In genomic region chr21:28884976-28885852, GRCh38 we compare ENCODE assay signal across 1 cellular context.
A peak's percentile ranks its signal among the peaks of the same experiment; 100 is the strongest.
TF ChIP-seq lines count a peak whose summit lies in the region.

No MANE protein-coding gene starts in this region.

TF ChIP-seq in WTC11, 78 proteins besides CTCF, POLR2A, EP300 and RAD21 (continued from another document and continues in another):
- TF ChIP-seq ZNF423 (CRISPR knock-in tag; IDR thresholded peaks at IDR 0.05) (no peak), SMAD4 (CRISPR knock-in tag; IDR thresholded peaks at IDR 0.05) (peak; percentile 46; the same call in 1 of the 2 replicates), AFF4 (CRISPR knock-in tag; IDR thresholded peaks at IDR 0.05; ENCODE audit: borderline replicate concordance) (no peak), GABPB1 (CRISPR knock-in tag; IDR thresholded peaks at IDR 0.05) (peak; percentile 85), NFYB (CRISPR knock-in tag; conservative IDR thresholded peaks at IDR 0.05; ENCODE audit: low read depth) (no peak), MYBL2 (CRISPR knock-in tag; IDR thresholded peaks at IDR 0.05) (peak; percentile 93), IRF1 (CRISPR knock-in tag; IDR thresholded peaks at IDR 0.05) (peak; percentile 92), SOX15 (CRISPR knock-in tag; IDR thresholded peaks at IDR 0.05) (no peak), TEAD1 (CRISPR knock-in tag; IDR thresholded peaks at IDR 0.05) (peak; percentile 97), SP1 (CRISPR knock-in tag; conservative IDR thresholded peaks at IDR 0.05) (peak; percentile 84), NR1H2 (CRISPR knock-in tag; IDR thresholded peaks at IDR 0.05) (0 out of 2 replicates have a peak, but pooled peaks have one; percentile 72), ZMAT4 (CRISPR knock-in tag; IDR thresholded peaks at IDR 0.05) (0 out of 2 replicates have a peak, but pooled peaks have one; percentile 17), JAZF1 (CRISPR knock-in tag; IDR thresholded peaks at IDR 0.05) (no peak), ZBTB21 (CRISPR knock-in tag; IDR thresholded peaks at IDR 0.05; ENCODE audit: borderline replicate concordance) (no peak), MLX (CRISPR knock-in tag; IDR thresholded peaks at IDR 0.05) (no peak), RELA (CRISPR knock-in tag; IDR thresholded peaks at IDR 0.05; ENCODE audit: borderline replicate concordance) (no peak), TEAD4 (CRISPR knock-in tag; IDR thresholded peaks at IDR 0.05) (no peak), ZNF232 (CRISPR knock-in tag; IDR thresholded peaks at IDR 0.05) (peak; percentile 97), ARID4B (CRISPR knock-in tag; IDR thresholded peaks at IDR 0.05; ENCODE audit: borderline replicate concordance) (peak; percentile 95), IRF2 (CRISPR knock-in tag; IDR thresholded peaks at IDR 0.05; ENCODE audit: borderline replicate concordance, low read depth) (no peak), ATF2 (CRISPR knock-in tag; IDR thresholded peaks at IDR 0.05; ENCODE audit: borderline replicate concordance, low read depth) (0 out of 2 replicates have a peak, but pooled peaks have one; percentile 18), NFE2L1 (CRISPR knock-in tag; IDR thresholded peaks at IDR 0.05) (peak; percentile 91), ZNF425 (CRISPR knock-in tag; conservative IDR thresholded peaks at IDR 0.05) (no peak), NR2C2 (CRISPR knock-in tag; IDR thresholded peaks at IDR 0.05) (no peak), FOXJ3 (CRISPR knock-in tag; IDR thresholded peaks at IDR 0.05; ENCODE audit: borderline replicate concordance) (no peak), ZNF317 (CRISPR knock-in tag; IDR thresholded peaks at IDR 0.05; ENCODE audit: borderline replicate concordance, low read depth) (no peak), FOXK1 (CRISPR knock-in tag; IDR thresholded peaks at IDR 0.05) (peak; percentile 90; the same call in 1 of the 2 replicates)
- TF ChIP-seq, protein P1, sequence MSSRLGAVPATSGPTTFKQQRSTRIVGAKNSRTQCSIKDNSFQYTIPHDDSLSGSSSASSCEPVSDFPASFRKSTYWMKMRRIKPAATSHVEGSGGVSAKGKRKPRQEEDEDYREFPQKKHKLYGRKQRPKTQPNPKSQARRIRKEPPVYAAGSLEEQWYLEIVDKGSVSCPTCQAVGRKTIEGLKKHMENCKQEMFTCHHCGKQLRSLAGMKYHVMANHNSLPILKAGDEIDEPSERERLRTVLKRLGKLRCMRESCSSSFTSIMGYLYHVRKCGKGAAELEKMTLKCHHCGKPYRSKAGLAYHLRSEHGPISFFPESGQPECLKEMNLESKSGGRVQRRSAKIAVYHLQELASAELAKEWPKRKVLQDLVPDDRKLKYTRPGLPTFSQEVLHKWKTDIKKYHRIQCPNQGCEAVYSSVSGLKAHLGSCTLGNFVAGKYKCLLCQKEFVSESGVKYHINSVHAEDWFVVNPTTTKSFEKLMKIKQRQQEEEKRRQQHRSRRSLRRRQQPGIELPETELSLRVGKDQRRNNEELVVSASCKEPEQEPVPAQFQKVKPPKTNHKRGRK (CRISPR knock-in tag; IDR thresholded peaks at IDR 0.05; ENCODE audit: borderline replicate concordance) = no peak
- TF ChIP-seq, protein P2, sequence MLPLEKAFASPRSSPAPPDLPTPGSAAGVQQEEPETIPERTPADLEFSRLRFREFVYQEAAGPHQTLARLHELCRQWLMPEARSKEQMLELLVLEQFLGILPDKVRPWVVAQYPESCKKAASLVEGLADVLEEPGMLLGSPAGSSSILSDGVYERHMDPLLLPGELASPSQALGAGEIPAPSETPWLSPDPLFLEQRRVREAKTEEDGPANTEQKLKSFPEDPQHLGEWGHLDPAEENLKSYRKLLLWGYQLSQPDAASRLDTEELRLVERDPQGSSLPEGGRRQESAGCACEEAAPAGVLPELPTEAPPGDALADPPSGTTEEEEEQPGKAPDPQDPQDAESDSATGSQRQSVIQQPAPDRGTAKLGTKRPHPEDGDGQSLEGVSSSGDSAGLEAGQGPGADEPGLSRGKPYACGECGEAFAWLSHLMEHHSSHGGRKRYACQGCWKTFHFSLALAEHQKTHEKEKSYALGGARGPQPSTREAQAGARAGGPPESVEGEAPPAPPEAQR (CRISPR knock-in tag; IDR thresholded peaks at IDR 0.05) = no peak
- TF ChIP-seq, protein P3, sequence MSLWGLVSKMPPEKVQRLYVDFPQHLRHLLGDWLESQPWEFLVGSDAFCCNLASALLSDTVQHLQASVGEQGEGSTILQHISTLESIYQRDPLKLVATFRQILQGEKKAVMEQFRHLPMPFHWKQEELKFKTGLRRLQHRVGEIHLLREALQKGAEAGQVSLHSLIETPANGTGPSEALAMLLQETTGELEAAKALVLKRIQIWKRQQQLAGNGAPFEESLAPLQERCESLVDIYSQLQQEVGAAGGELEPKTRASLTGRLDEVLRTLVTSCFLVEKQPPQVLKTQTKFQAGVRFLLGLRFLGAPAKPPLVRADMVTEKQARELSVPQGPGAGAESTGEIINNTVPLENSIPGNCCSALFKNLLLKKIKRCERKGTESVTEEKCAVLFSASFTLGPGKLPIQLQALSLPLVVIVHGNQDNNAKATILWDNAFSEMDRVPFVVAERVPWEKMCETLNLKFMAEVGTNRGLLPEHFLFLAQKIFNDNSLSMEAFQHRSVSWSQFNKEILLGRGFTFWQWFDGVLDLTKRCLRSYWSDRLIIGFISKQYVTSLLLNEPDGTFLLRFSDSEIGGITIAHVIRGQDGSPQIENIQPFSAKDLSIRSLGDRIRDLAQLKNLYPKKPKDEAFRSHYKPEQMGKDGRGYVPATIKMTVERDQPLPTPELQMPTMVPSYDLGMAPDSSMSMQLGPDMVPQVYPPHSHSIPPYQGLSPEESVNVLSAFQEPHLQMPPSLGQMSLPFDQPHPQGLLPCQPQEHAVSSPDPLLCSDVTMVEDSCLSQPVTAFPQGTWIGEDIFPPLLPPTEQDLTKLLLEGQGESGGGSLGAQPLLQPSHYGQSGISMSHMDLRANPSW (CRISPR knock-in tag; conservative IDR thresholded peaks at IDR 0.05; ENCODE audit: low read depth) = no peak
- TF ChIP-seq, protein P4, sequence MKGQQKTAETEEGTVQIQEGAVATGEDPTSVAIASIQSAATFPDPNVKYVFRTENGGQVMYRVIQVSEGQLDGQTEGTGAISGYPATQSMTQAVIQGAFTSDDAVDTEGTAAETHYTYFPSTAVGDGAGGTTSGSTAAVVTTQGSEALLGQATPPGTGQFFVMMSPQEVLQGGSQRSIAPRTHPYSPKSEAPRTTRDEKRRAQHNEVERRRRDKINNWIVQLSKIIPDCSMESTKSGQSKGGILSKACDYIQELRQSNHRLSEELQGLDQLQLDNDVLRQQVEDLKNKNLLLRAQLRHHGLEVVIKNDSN (CRISPR knock-in tag; IDR thresholded peaks at IDR 0.05) = peak; percentile 87
- TF ChIP-seq, protein P5, sequence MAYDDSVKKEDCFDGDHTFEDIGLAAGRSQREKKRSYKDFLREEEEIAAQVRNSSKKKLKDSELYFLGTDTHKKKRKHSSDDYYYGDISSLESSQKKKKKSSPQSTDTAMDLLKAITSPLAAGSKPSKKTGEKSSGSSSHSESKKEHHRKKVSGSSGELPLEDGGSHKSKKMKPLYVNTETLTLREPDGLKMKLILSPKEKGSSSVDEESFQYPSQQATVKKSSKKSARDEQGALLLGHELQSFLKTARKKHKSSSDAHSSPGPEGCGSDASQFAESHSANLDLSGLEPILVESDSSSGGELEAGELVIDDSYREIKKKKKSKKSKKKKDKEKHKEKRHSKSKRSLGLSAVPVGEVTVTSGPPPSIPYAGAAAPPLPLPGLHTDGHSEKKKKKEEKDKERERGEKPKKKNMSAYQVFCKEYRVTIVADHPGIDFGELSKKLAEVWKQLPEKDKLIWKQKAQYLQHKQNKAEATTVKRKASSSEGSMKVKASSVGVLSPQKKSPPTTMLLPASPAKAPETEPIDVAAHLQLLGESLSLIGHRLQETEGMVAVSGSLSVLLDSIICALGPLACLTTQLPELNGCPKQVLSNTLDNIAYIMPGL (CRISPR knock-in tag; IDR thresholded peaks at IDR 0.05) = 0 out of 2 replicates have a peak, but pooled peaks have one; percentile 39
